ENCODE assay signal across 18 cellular contexts in the genomic region with DNA sequence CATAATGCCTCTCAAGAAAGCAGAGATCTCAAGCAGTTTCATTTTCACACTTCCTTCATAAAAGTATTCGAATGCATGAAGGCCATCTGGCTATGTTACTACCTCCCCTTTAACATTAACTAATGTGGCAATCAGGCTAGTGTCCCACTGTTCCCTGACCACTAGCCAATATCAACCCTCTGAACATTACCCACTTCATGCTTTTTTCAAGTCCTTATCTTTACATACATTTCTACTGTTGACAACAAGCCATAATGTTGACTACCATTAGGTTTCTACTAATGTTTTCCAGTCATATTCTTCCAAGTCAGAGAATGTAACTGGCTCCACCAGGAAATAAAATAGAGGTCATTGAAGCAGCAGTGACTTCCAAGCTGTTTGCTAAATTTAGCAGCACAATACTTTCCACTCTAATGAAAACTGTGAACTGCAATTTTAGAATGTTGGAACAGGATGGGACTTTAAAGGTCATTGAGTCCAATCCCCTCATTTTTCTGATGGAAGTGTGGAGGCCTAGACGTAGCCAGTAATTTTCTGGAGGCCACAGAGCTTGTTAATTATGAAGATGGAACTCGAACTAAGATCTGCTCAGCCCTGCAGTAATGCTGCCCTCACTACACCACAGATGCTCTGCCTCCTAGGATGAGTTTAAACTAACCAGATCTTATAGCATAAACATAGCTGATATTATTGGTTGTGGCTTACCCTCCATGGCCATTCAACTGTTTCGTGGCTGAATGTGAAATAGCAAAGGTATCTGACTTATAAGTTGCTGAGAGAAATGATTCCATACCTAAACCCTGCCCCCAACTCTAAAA. TPM values are rescaled to one million over a fixed set of nuclear protein-coding genes. Genes with fewer than 3 reads are reported as not detected.
DNase-seq lines count a peak whose midpoint lies in the region; ATAC-seq and TF ChIP-seq lines count a peak whose summit lies in the region.
"Had no signal": no experiment of that assay in that cellular context is flagged by ENCODE, and none has a peak within 500 bp of the region (broad histone marks: within the 10 kb centered on the region; RNA-seq: fewer than 3 reads in every experiment).

No MANE protein-coding gene starts in this region.

- no peak overlapping the region for H3K9ac ChIP-seq in stomach smooth muscle (ENCODE audit: low read length in 2 of 2)
- H3K9ac ChIP-seq: GM23248 had no signal

- peak overlapping the region; percentile 75 for H3K27ac ChIP-seq in right cardiac atrium (ENCODE audit: low read length)
- peak overlapping the region; percentile 38 for H3K27ac ChIP-seq in stomach smooth muscle (ENCODE audit: low read length)
- H3K27ac ChIP-seq: 22Rv1, GM23248 had no signal

- intact Hi-C loops in right cardiac atrium (cut with DNase I) = no loop called here

- ATAC-seq in right cardiac atrium (peak; percentile 70 to 73), HG03097 (IDR thresholded peaks at IDR 0.05; ENCODE audit: low FRiP score, unreplicated experiment) (no peak)
- ATAC-seq: stimulated activated effector memory CD8-positive, alpha-beta T cell treated with anti-CD3 and anti-CD28 coated beads, Interleukin-12 subunit alpha, Interleukin-12 subunit beta, amount 100 ng/mL, for 72 hours had no signal

- H3K27me3 ChIP-seq in right cardiac atrium (ENCODE audit: control insufficient read depth, insufficient read depth) = no peaks in the 10 kb centered on the region
- H3K27me3 ChIP-seq in stomach smooth muscle (ENCODE audit: control insufficient read depth in 1 of 2, insufficient read depth in 2 of 2, low read length in 2 of 2) = no peaks in the 10 kb centered on the region
- H3K27me3 ChIP-seq: sigmoid colon had no signal

- 48% methylated on average over 4 of the region's 4 CpGs for whole genome bisulfite sequencing in right cardiac atrium

- no peak overlapping the region for H3K27ac Mint-ChIP-seq in nephron progenitor cell
- H3K27ac Mint-ChIP-seq: activated CD4-positive, alpha-beta T cell treated with anti-CD3 and anti-CD28 coated beads, Interleukin-2, amount 10 ng/mL, durations not matched to agents 7 days and 5 days; IgD-negative memory B cell; naive B cell; stimulated activated effector memory CD8-positive, alpha-beta T cell treated with anti-CD3 and anti-CD28 coated beads, Interleukin-12 subunit alpha, Interleukin-12 subunit beta, amount 100 ng/mL, for 72 hours had no signal

- H3K4me1 ChIP-seq in right cardiac atrium (ENCODE audit: control insufficient read depth, insufficient read depth, low read length) = peaks cover 2% of the 10 kb centered on the region
- peaks cover 9% of the 10 kb centered on the region for H3K4me1 ChIP-seq in stomach smooth muscle (ENCODE audit: control insufficient read depth, insufficient read depth, low read length)

- H3K9me3 ChIP-seq in right cardiac atrium (ENCODE audit: control insufficient read depth, low read length) (no peaks in the 10 kb centered on the region), stomach smooth muscle (ENCODE audit: control insufficient read depth in 2 of 2, low read length in 2 of 2) (no peaks in the 10 kb centered on the region)
- H3K9me3 ChIP-seq: sigmoid colon had no signal

- no peak overlapping the region for H3K4me3 Mint-ChIP-seq in nephron progenitor cell
- H3K4me3 Mint-ChIP-seq: activated CD4-positive, alpha-beta T cell treated with anti-CD3 and anti-CD28 coated beads, Interleukin-2, amount 10 ng/mL, durations not matched to agents 7 days and 5 days; IgD-negative memory B cell; naive B cell; stimulated activated effector memory CD8-positive, alpha-beta T cell treated with anti-CD3 and anti-CD28 coated beads, Interleukin-12 subunit alpha, Interleukin-12 subunit beta, amount 100 ng/mL, for 72 hours had no signal

- H3K9me3 Mint-ChIP-seq in nephron progenitor cell = no peaks in the 10 kb centered on the region
- H3K9me3 Mint-ChIP-seq: activated CD4-positive, alpha-beta T cell treated with anti-CD3 and anti-CD28 coated beads, Interleukin-2, amount 10 ng/mL, durations not matched to agents 7 days and 5 days; stimulated activated effector memory CD8-positive, alpha-beta T cell treated with anti-CD3 and anti-CD28 coated beads, Interleukin-12 subunit alpha, Interleukin-12 subunit beta, amount 100 ng/mL, for 72 hours had no signal

- no peaks in the 10 kb centered on the region for H3K36me3 ChIP-seq in stomach smooth muscle (ENCODE audit: control insufficient read depth in 2 of 2, insufficient read depth in 2 of 2, low read length in 2 of 2)
- H3K36me3 ChIP-seq: sigmoid colon had no signal

- no peaks in the 10 kb centered on the region for H3K4me1 Mint-ChIP-seq in nephron progenitor cell
- H3K4me1 Mint-ChIP-seq: activated CD4-positive, alpha-beta T cell treated with anti-CD3 and anti-CD28 coated beads, Interleukin-2, amount 10 ng/mL, durations not matched to agents 7 days and 5 days; stimulated activated effector memory CD8-positive, alpha-beta T cell treated with anti-CD3 and anti-CD28 coated beads, Interleukin-12 subunit alpha, Interleukin-12 subunit beta, amount 100 ng/mL, for 72 hours had no signal

- H3K36me3 Mint-ChIP-seq in nephron progenitor cell (ENCODE audit: low read depth) = no peaks in the 10 kb centered on the region
- H3K36me3 Mint-ChIP-seq: naive B cell; stimulated activated effector memory CD8-positive, alpha-beta T cell treated with anti-CD3 and anti-CD28 coated beads, Interleukin-12 subunit alpha, Interleukin-12 subunit beta, amount 100 ng/mL, for 72 hours had no signal

- H3K27me3 Mint-ChIP-seq in nephron progenitor cell (ENCODE audit: low read depth, poor library complexity) = peaks cover 3% of the 10 kb centered on the region
- H3K27me3 Mint-ChIP-seq: activated CD4-positive, alpha-beta T cell treated with anti-CD3 and anti-CD28 coated beads, Interleukin-2, amount 10 ng/mL, durations not matched to agents 7 days and 5 days; naive B cell had no signal

- no peak overlapping the region for H3K4me3 ChIP-seq in right cardiac atrium (ENCODE audit: low read length)
- no peak overlapping the region for H3K4me3 ChIP-seq in stomach smooth muscle (ENCODE audit: low read length in 2 of 2)
- H3K4me3 ChIP-seq in foreskin fibroblast (ENCODE audit: low read depth in 1 of 2, low read length in 2 of 2) = no peak overlapping the region
- H3K4me3 ChIP-seq: GM23248, sigmoid colon had no signal

- peak; percentile 14 for DNase-seq in DMS153 (lab: John Stamatoyannopoulos, UW)
- no peak for DNase-seq in DMS153 treated with DMSO at 0.1 percent for 48 hours (lab: John Stamatoyannopoulos, UW; ENCODE audit: unreplicated experiment)
- DNase-seq in cerebellum (ENCODE audit: low spot score) = peak; percentile 59
- no peak for DNase-seq in right cardiac atrium
- DNase-seq in foreskin fibroblast = no peak
- no peak for DNase-seq in nephron progenitor cell
- DNase-seq: activated CD4-positive, alpha-beta T cell treated with anti-CD3 and anti-CD28 coated beads, Interleukin-2, amount 10 ng/mL, durations not matched to agents 7 days and 5 days; effector CD4-positive, alpha-beta T cell; GM23248; naive B cell; RPMI8226; sigmoid colon; stimulated activated CD4-positive, alpha-beta T cell treated with anti-CD3 and anti-CD28 coated beads, Interleukin-4, amount 100 ng/mL, for 4 hours had no signal

- TF ChIP-seq CTCF in foreskin fibroblast (IDR thresholded peaks at IDR 0.05; ENCODE audit: low read depth, low read length) (no peak), nephron progenitor cell (IDR thresholded peaks at IDR 0.05) (no peak)

RNA-seq across cellular contexts. Expression of a gene that starts 0.6 kb away (rescaled TPM):
- 3.1 TPM for total RNA-seq in cerebellum
- 10 to 100 TPM in 2 of 4 donors, 1 to 10 TPM in 2; 5.5 to 18.0 (median 10.0) TPM for total RNA-seq in right cardiac atrium
- polyA plus RNA-seq in right cardiac atrium = 12.0 TPM
- total RNA-seq: activated CD4-positive, alpha-beta T cell treated with anti-CD3 and anti-CD28 coated beads, Interleukin-2, amount 10 ng/mL, durations not matched to agents 7 days and 5 days; GM23248; sigmoid colon had no signal
- polyA plus RNA-seq: GM23248, IgD-negative memory B cell had no signal

Comparison
In these comparisons a context has a peak if more than half of its experiments do, and no peak if none do; other contexts are left out.
1. DNase-seq: peak in DMS153 (single experiment) and cerebellum (single experiment); none in DMS153 treated with DMSO at 0.1 percent for 48 hours (single experiment), right cardiac atrium (0 of 3), foreskin fibroblast (0 of 2) and nephron progenitor cell (single experiment).